ENCODE assay signal across 8 cellular contexts in the genomic region with DNA sequence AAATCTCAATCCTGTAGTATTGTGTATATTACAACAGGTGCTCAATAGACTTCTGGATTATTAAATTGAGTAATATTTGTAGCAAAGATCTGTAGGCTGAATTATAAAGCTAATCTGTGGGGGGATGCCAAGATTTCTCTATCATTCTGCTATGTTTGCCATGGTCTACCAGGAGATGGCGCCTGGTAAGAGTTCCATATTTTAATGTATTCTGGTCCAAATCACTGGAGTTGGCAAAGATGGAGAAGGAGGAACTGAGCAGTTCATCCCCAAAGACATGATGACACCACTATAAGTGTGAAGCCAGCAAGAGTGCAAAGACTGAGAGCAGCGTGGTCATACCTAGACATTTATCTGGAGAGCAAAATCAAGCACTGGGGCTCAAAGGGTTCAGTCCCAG.
DNase-seq lines count a peak whose midpoint lies in the region; ATAC-seq and TF ChIP-seq lines count a peak whose summit lies in the region.

No MANE protein-coding gene starts in this region.

- H3K9me3 ChIP-seq in HCT116 (ENCODE audit: control insufficient read depth in 1 of 2, insufficient read depth in 1 of 2, low read depth in 1 of 2, low read length in 2 of 2) (no peaks in the 10 kb centered on the region), hepatocyte (ENCODE audit: low read depth) (no peaks in the 10 kb centered on the region), ascending aorta (no peaks in the 10 kb centered on the region)

- intact Hi-C loops in HCT116 (cut with micrococcal nuclease) (loop anchor here (2.0 to 5.0 kb wide), 3 partner anchors 124 to 1084 kb away; partner anchors contain the start of gene BCL6), posterior vena cava (cut with DNase I) (no loop called here), ascending aorta (cut with DNase I) (no loop called here)

- CTCF ChIA-PET in HCT116 (lab: Charles Lee): interaction anchor here (0.9 to 1.2 kb wide), 3 partner anchors 115 to 1092 kb away, joined by 3 to 13 read pairs (median 4); no protein-coding TSS in a partner anchor

- 84% methylated on average over 2 of the region's 2 CpGs for WGBS in hepatocyte (ENCODE audit: low lambda C conversion rate, missing lambda C conversion rate)

- POLR2A ChIA-PET in HCT116 (lab: Charles Lee): no interaction called here

- H3K4me3 ChIP-seq in HCT116 (replicated peaks in 1 of 2; ENCODE audit: low read depth in 1 of 2, low read length in 2 of 2) (no peak overlapping the region), hepatocyte (no peak overlapping the region), ascending aorta (no peak overlapping the region)

- no peak overlapping the region for H3K9ac ChIP-seq in HCT116 (ENCODE audit: low read length)

- H4K20me1 ChIP-seq in HCT116 (ENCODE audit: insufficient read depth) (no peaks in the 10 kb centered on the region), hepatocyte (ENCODE audit: insufficient read depth, poor library complexity, severe bottlenecking) (no peaks in the 10 kb centered on the region)

- H3K27me3 ChIP-seq in HCT116 (ENCODE audit: insufficient read depth, low read length): no peaks in the 10 kb centered on the region
- no peaks in the 10 kb centered on the region for H3K27me3 ChIP-seq in hepatocyte
- H3K27me3 ChIP-seq in ascending aorta: no peaks in the 10 kb centered on the region

- RAD21 ChIA-PET in HCT116 (lab: Charles Lee; ENCODE audit: low non-redundant PET in 1 of 2, low total read pairs in 2 of 2, uncharacterized antibody in 2 of 2, unreplicated experiment in 2 of 2): no interaction called here

- H3K27ac ChIP-seq in HCT116 (ENCODE audit: low read depth, low read length) (no peak overlapping the region), hepatocyte (no peak overlapping the region), ascending aorta (no peak overlapping the region)

- H3K4me2 ChIP-seq in HCT116 (ENCODE audit: low read length) (no peak overlapping the region), hepatocyte (no peak overlapping the region)

- H3K9me2 ChIP-seq in HCT116 (ENCODE audit: insufficient read depth): no peaks in the 10 kb centered on the region
- H3K9me2 ChIP-seq in hepatocyte (replicated peaks; ENCODE audit: insufficient read depth): no peaks in the 10 kb centered on the region

- TF ChIP-seq CTCF in HCT116 (IDR thresholded peaks at IDR 0.05 in 2 of 3, conservative IDR thresholded peaks at IDR 0.05 in 1 of 3; ENCODE audit: borderline replicate concordance in 1 of 3, insufficient read depth in 1 of 3, low read depth in 2 of 3, low read length in 2 of 3) (peak; percentile 40 to 55 (median 44); a peak in 5 of 6 replicates), hepatocyte (IDR thresholded peaks at IDR 0.05; ENCODE audit: poor library complexity) (peak; percentile 21), ascending aorta (IDR thresholded peaks at IDR 0.05) (no peak)

- no peak for TF ChIP-seq POLR2A in HCT116 (IDR thresholded peaks at IDR 0.05; ENCODE audit: borderline replicate concordance, extremely low read depth, insufficient read depth, insufficient read length)

- DNase-seq in COR-L47 (lab: John Stamatoyannopoulos, UW) (peak; percentile 25), HCT116 (ENCODE audit: low read depth, low spot score) (no peak), RPMI7951 (ENCODE audit: low read depth) (peak; percentile 44), hepatocyte (ENCODE audit: low spot score) (no peak), posterior vena cava (ENCODE audit: low spot score) (no peak), ascending aorta (ENCODE audit: low spot score in 2 of 2) (no peak), DMS153 (lab: John Stamatoyannopoulos, UW) (no peak)

- H3K4me1 ChIP-seq in HCT116 (ENCODE audit: control insufficient read depth in 1 of 2, insufficient read depth in 2 of 2, low read length in 2 of 2) (0 out of 4 replicates have a peak, but pooled peaks cover 0 to 4% of the 10 kb centered on the region in 2 experiments), hepatocyte (ENCODE audit: insufficient read depth) (peaks cover 21% of the 10 kb centered on the region), ascending aorta (peaks cover 0 to 11% of the 10 kb centered on the region in 2 donors)

- no TSS peak for BruUV-seq in HCT116 (replicated peaks; lab: Mats Ljungman, UMichigan)

- peak; percentile 56 for TF ChIP-seq RAD21 in HCT116 (IDR thresholded peaks at IDR 0.05; ENCODE audit: low read depth)

- ATAC-seq in HCT116 (peak; percentile 64), HG03139 (IDR thresholded peaks at IDR 0.05; ENCODE audit: unreplicated experiment) (no peak)

- H2AFZ ChIP-seq in HCT116 (ENCODE audit: low read depth, low read length, poor library complexity, severe bottlenecking) (no peak overlapping the region), hepatocyte (no peak overlapping the region)

- H3K79me2 ChIP-seq in HCT116 (ENCODE audit: insufficient read depth, low read length): no peaks in the 10 kb centered on the region
- H3K79me2 ChIP-seq in hepatocyte: no peaks in the 10 kb centered on the region

- H3K36me3 ChIP-seq in HCT116 (ENCODE audit: control insufficient read depth in 1 of 2, insufficient read depth in 2 of 2, low read length in 2 of 2) (no peaks in the 10 kb centered on the region), hepatocyte (replicated peaks; ENCODE audit: insufficient read depth, low read depth) (no peaks in the 10 kb centered on the region), ascending aorta (no peaks in the 10 kb centered on the region)

TF ChIP-seq in HCT116, 20 proteins besides CTCF, POLR2A, EP300 and RAD21:
- no peak for TF ChIP-seq POLR2AphosphoS5 (IDR thresholded peaks at IDR 0.05; ENCODE audit: low read depth, low read length)
- no peak for TF ChIP-seq JUND (IDR thresholded peaks at IDR 0.05)
- TF ChIP-seq SRF (IDR thresholded peaks at IDR 0.05; ENCODE audit: low read depth): no peak
- TF ChIP-seq SP1 (IDR thresholded peaks at IDR 0.05; ENCODE audit: low read depth): no peak
- TF ChIP-seq CBX3 (IDR thresholded peaks at IDR 0.05; ENCODE audit: low read depth): no peak
- no peak for TF ChIP-seq REST (IDR thresholded peaks at IDR 0.05; ENCODE audit: low read depth)
- TF ChIP-seq FOSL1 (IDR thresholded peaks at IDR 0.05; ENCODE audit: low read depth): no peak
- no peak for TF ChIP-seq ZFX (IDR thresholded peaks at IDR 0.05)
- TF ChIP-seq ZBTB33 (IDR thresholded peaks at IDR 0.05; ENCODE audit: extremely low read depth, insufficient replicate concordance, low read length): no peak
- TF ChIP-seq ELF1 (IDR thresholded peaks at IDR 0.05; ENCODE audit: borderline replicate concordance, low read depth): no peak
- TF ChIP-seq EZH2 (IDR thresholded peaks at IDR 0.05): no peak

Comparison
In these comparisons a context has a peak if more than half of its experiments do, and no peak if none do; other contexts are left out.
1. DNase-seq: peak in COR-L47 (single experiment) and RPMI7951 (single experiment); none in HCT116 (single experiment), hepatocyte (single experiment), posterior vena cava (single experiment), ascending aorta (0 of 2) and DMS153 (single experiment).
2. CTCF ChIP-seq: peak in HCT116 (3 of 3) and hepatocyte (single experiment); none in ascending aorta (0 of 3).